Comparison of ENCODE assay signal across 26 cellular contexts in the genomic region with DNA sequence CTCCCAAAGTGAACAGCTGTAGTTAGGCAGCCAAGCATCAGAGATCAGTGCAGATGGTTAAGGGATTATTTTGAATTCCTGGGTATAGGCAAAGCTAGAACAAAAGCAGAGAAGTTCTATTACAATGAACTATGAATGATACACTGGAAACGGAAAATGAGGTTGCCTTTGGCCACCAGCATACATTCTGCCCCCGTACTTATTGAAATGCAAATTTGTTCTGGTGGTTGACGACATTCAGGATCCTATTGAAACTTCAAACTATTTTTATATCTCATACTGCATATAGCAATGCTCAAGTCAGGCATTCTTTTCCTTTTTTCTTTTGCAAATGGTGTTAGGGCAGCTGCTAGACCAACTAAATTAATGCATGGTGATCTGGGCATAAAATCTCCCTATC.
"Had no signal": no experiment of that assay in that cellular context is flagged by ENCODE, and none has a peak within 500 bp of the region (broad histone marks: within the 10 kb centered on the region; RNA-seq: fewer than 3 reads in every experiment).

No MANE protein-coding gene starts in this region.

- H3K27ac Mint-ChIP-seq: effector memory CD8-positive, alpha-beta T cell; immature natural killer cell; naive thymus-derived CD8-positive, alpha-beta T cell; nephron progenitor cell; type B pancreatic cell had no signal

- H3K4me1 ChIP-seq: esophagus squamous epithelium, lower lobe of right lung, pancreas, right atrium auricular region, testis, tibial artery had no signal

- H3K27me3 ChIP-seq: right atrium auricular region, testis, tibial artery had no signal

- H3K9me3 Mint-ChIP-seq: effector memory CD8-positive, alpha-beta T cell; immature natural killer cell; naive thymus-derived CD8-positive, alpha-beta T cell; nephron progenitor cell; type B pancreatic cell had no signal

- H3K4me3 ChIP-seq: esophagus squamous epithelium, lower lobe of right lung, pancreas, right atrium auricular region, smooth muscle cell, testis, tibial artery had no signal

- H3K36me3 Mint-ChIP-seq: immature natural killer cell; naive thymus-derived CD8-positive, alpha-beta T cell; type B pancreatic cell had no signal

- DNase-seq: cortex of kidney; effector memory CD8-positive, alpha-beta T cell; erythroblast; esophagus squamous epithelium; foreskin melanocyte; hypothalamus; immature natural killer cell; islet precursor cell; left ventricle myocardium superior; lower lobe of right lung; naive thymus-derived CD8-positive, alpha-beta T cell; nephron progenitor cell; pancreas; stimulated activated CD4-positive, alpha-beta T cell treated with anti-CD3 and anti-CD28 coated beads, Interleukin-12 subunit alpha, Interleukin-12 subunit beta, amount 100 ng/mL, for 4 hours; stimulated activated CD4-positive, alpha-beta T cell treated with anti-CD3 and anti-CD28 coated beads, Interleukin-1b, Interleukin-23, amount 100 ng/mL, for 48 hours; stimulated activated CD4-positive, alpha-beta T cell treated with anti-CD3 and anti-CD28 coated beads, Interleukin-4, amount 100 ng/mL, for 1 hour; stimulated activated CD8-positive, alpha-beta memory T cell treated with anti-CD3 and anti-CD28 coated beads, Interleukin-4, amount 100 ng/mL, for 48 hours; stimulated activated naive CD8-positive, alpha-beta T cell treated with anti-CD3 and anti-CD28 coated beads, Interleukin-15, Interleukin-2, amounts not matched to agents 100 U/mL and 50 U/mL, for 24 hours; substantia nigra; testis; tibial artery had no signal

- ATAC-seq: effector memory CD8-positive, alpha-beta T cell; left ventricle myocardium superior; lower lobe of right lung; naive thymus-derived CD8-positive, alpha-beta T cell; pancreas; sciatic nerve; stimulated activated naive CD8-positive, alpha-beta T cell treated with anti-CD3 and anti-CD28 coated beads, Interleukin-15, Interleukin-2, amounts not matched to agents 100 U/mL and 50 U/mL, for 24 hours had no signal

- H3K9me3 ChIP-seq: esophagus squamous epithelium, lower lobe of right lung, neutrophil, pancreas, right atrium auricular region, testis, tibial artery had no signal

- H3K36me3 ChIP-seq: esophagus squamous epithelium, lower lobe of right lung, pancreas, right atrium auricular region, tibial artery had no signal

- H3K4me1 Mint-ChIP-seq: immature natural killer cell had no signal

- H3K4me2 ChIP-seq: smooth muscle cell had no signal

- H3K4me3 Mint-ChIP-seq: effector memory CD8-positive, alpha-beta T cell; immature natural killer cell; naive thymus-derived CD8-positive, alpha-beta T cell; nephron progenitor cell; type B pancreatic cell had no signal

- H3K27ac ChIP-seq: esophagus squamous epithelium, lower lobe of right lung, neutrophil, pancreas, right atrium auricular region, testis, tibial artery had no signal
